ENCODE assay signal across 21 cellular contexts in the genomic region with DNA sequence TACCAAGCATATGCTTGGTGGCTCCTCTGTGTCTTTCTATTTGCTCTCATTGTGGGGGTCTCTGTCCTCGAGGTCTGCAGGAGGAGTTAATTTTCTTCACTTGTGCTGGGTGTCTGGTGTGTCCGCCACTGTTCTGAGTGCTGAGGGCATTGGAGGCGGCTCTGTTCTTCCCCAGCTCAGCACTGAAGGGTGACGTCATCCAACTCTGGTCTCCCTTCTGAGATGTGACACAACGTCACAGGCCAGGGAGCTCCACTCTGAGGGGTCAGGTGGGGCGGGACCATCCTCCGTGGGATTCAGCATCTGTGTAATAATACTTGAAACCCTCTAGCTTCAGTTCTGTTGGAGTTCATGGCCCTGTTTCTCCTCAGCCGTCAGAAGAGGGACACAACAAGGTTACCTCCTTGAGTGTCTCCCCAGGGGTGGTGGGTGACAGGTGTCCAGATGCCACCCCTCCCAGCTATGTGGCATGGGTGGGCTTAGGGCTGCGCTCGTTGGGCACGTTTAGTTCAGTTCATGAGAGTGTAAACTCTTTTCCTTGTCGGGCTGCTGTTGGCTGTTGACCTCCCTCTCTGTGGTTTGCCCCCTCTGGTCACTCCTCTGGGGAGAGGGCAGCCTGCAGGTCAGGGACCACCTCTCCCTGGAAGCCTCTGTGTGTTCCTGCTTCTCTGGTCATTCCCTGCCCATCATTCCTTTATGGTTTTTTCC. TPM values are rescaled to one million over a fixed set of nuclear protein-coding genes. Genes with fewer than 3 reads are reported as not detected.
DNase-seq lines count a peak whose midpoint lies in the region; ATAC-seq and TF ChIP-seq lines count a peak whose summit lies in the region.
"Had no signal": no experiment of that assay in that cellular context is flagged by ENCODE, and none has a peak within 500 bp of the region (broad histone marks: within the 10 kb centered on the region; RNA-seq: fewer than 3 reads in every experiment).

No MANE protein-coding gene starts in this region.

- no peak overlapping the region for H3K4me3 Mint-ChIP-seq in activated naive CD4-positive, alpha-beta T cell treated with anti-CD3 and anti-CD28 coated beads, Interleukin-2, amount 10 ng/mL, durations not matched to agents 7 days and 5 days
- no peak overlapping the region for H3K4me3 Mint-ChIP-seq in activated B cell treated with CpG ODN at 0.5 μM for 24 hours
- H3K4me3 Mint-ChIP-seq: activated CD4-positive, alpha-beta memory T cell treated with anti-CD3 and anti-CD28 coated beads for 36 hours had no signal

- CTCF ChIA-PET in activated naive CD4-positive, alpha-beta T cell treated with anti-CD3 and anti-CD28 coated beads, Interleukin-2, amount 10 ng/mL, durations not matched to agents 7 days and 5 days (lab: Charles Lee) = interaction anchor here (0.9 to 3.6 kb wide), 2 partner anchors 38 to 288 kb away, joined by 4 to 34 read pairs; no protein-coding TSS in a partner anchor
- CTCF ChIA-PET in activated B cell treated with CpG ODN at 0.5 μM for 24 hours (lab: Charles Lee) = interaction anchor here (0.9 kb wide), 1 partner anchor 31 kb away, joined by 3 read pairs; no protein-coding TSS in a partner anchor

- intact Hi-C loops in activated B cell treated with CpG ODN at 0.5 μM for 24 hours (cut with micrococcal nuclease) = loop anchor here (5.0 kb wide), 2 partner anchors 1226 to 1761 kb away; a partner anchor contains a TSS
- intact Hi-C loops in lower lobe of right lung (cut with DNase I) = no loop called here

- ATAC-seq in activated B cell treated with CpG ODN at 0.5 μM for 24 hours (ENCODE audit: low read depth) (no peak), lower lobe of right lung (no peak), GM21717 (IDR thresholded peaks at IDR 0.05; ENCODE audit: unreplicated experiment) (no peak)
- ATAC-seq: body of pancreas; effector memory CD8-positive, alpha-beta T cell; sciatic nerve had no signal

- H3K27me3 ChIP-seq in lower lobe of right lung (ENCODE audit: low read depth) (no peaks in the 10 kb centered on the region), skeletal muscle tissue (ENCODE audit: control insufficient read depth in 3 of 3, insufficient read depth in 3 of 3, low read length in 3 of 3) (no peaks in the 10 kb centered on the region)
- H3K27me3 ChIP-seq: BLaER1, body of pancreas, esophagus muscularis mucosa, uterus had no signal

- peak overlapping the region in 2 of 3 donors; percentile 3 to 35 for H3K9ac ChIP-seq in skeletal muscle tissue (ENCODE audit: low read depth in 1 of 3, low read length in 3 of 3)
- H3K9ac ChIP-seq: BLaER1 had no signal

- H3K4me1 ChIP-seq in lower lobe of right lung (peaks cover 31% of the 10 kb centered on the region), skeletal muscle tissue (ENCODE audit: control insufficient read depth in 3 of 3, insufficient read depth in 3 of 3, low read length in 3 of 3) (peaks cover 18 to 41% (median 36%) of the 10 kb centered on the region in 3 donors)

- H3K4me3 ChIP-seq in lower lobe of right lung (no peak overlapping the region), skeletal muscle tissue (ENCODE audit: low read length in 3 of 3) (no peak overlapping the region)
- H3K4me3 ChIP-seq: BLaER1, body of pancreas, esophagus muscularis mucosa, uterus had no signal

- H3K27ac Mint-ChIP-seq in activated naive CD4-positive, alpha-beta T cell treated with anti-CD3 and anti-CD28 coated beads, Interleukin-2, amount 10 ng/mL, durations not matched to agents 7 days and 5 days = peak overlapping the region; percentile 38
- H3K27ac Mint-ChIP-seq in activated B cell treated with CpG ODN at 0.5 μM for 24 hours = peak overlapping the region; percentile 27

- H3K9me3 ChIP-seq in lower lobe of right lung = no peaks in the 10 kb centered on the region
- no peaks in the 10 kb centered on the region for H3K9me3 ChIP-seq in skeletal muscle tissue (ENCODE audit: control insufficient read depth in 3 of 3, low read length in 3 of 3)
- H3K9me3 ChIP-seq: BLaER1, body of pancreas, esophagus muscularis mucosa, uterus had no signal

- no peaks in the 10 kb centered on the region for H3K9me3 Mint-ChIP-seq in activated naive CD4-positive, alpha-beta T cell treated with anti-CD3 and anti-CD28 coated beads, Interleukin-2, amount 10 ng/mL, durations not matched to agents 7 days and 5 days
- H3K9me3 Mint-ChIP-seq in activated B cell treated with CpG ODN at 0.5 μM for 24 hours = no peaks in the 10 kb centered on the region
- H3K9me3 Mint-ChIP-seq: activated CD4-positive, alpha-beta memory T cell treated with anti-CD3 and anti-CD28 coated beads for 36 hours; effector memory CD8-positive, alpha-beta T cell had no signal

- H3K36me3 Mint-ChIP-seq in activated naive CD4-positive, alpha-beta T cell treated with anti-CD3 and anti-CD28 coated beads, Interleukin-2, amount 10 ng/mL, durations not matched to agents 7 days and 5 days = peaks cover 3% of the 10 kb centered on the region
- H3K36me3 Mint-ChIP-seq in activated B cell treated with CpG ODN at 0.5 μM for 24 hours (ENCODE audit: low read depth) = peaks cover 11% of the 10 kb centered on the region
- H3K36me3 Mint-ChIP-seq: activated CD4-positive, alpha-beta memory T cell treated with anti-CD3 and anti-CD28 coated beads for 36 hours had no signal

- TF ChIP-seq CTCF in activated B cell treated with CpG ODN at 0.5 μM for 24 hours (IDR thresholded peaks at IDR 0.05) (no peak), lower lobe of right lung (IDR thresholded peaks at IDR 0.05) (no peak)

- H3K27ac ChIP-seq in lower lobe of right lung (no peak overlapping the region), skeletal muscle tissue (ENCODE audit: low read depth, low read length) (no peak overlapping the region)
- H3K27ac ChIP-seq: BLaER1, body of pancreas, uterus had no signal

- peaks cover 7% of the 10 kb centered on the region for H3K36me3 ChIP-seq in lower lobe of right lung
- H3K36me3 ChIP-seq in skeletal muscle tissue (ENCODE audit: control insufficient read depth in 3 of 3, insufficient read depth in 3 of 3, low read length in 3 of 3) = no peaks in the 10 kb centered on the region
- H3K36me3 ChIP-seq: BLaER1, uterus had no signal

- POLR2A ChIA-PET in activated B cell treated with CpG ODN at 0.5 μM for 24 hours (lab: Charles Lee) = interaction anchor here (1.1 to 6.0 kb wide), 3 partner anchors 8 to 238 kb away, joined by 8 to 134 read pairs (median 11); a partner anchor contains a TSS

- H3K27me3 Mint-ChIP-seq in activated naive CD4-positive, alpha-beta T cell treated with anti-CD3 and anti-CD28 coated beads, Interleukin-2, amount 10 ng/mL, durations not matched to agents 7 days and 5 days = no peaks in the 10 kb centered on the region
- H3K27me3 Mint-ChIP-seq in activated B cell treated with CpG ODN at 0.5 μM for 24 hours = no peaks in the 10 kb centered on the region
- H3K27me3 Mint-ChIP-seq: activated CD4-positive, alpha-beta memory T cell treated with anti-CD3 and anti-CD28 coated beads for 36 hours; effector memory CD8-positive, alpha-beta T cell had no signal

- DNase-seq in activated naive CD4-positive, alpha-beta T cell treated with anti-CD3 and anti-CD28 coated beads, Interleukin-2, amount 10 ng/mL, durations not matched to agents 7 days and 5 days = no peak
- no peak for DNase-seq in activated naive CD4-positive, alpha-beta T cell (lab: John Stamatoyannopoulos, UW)
- DNase-seq in activated B cell treated with CpG ODN at 0.5 μM for 24 hours (no peak), lower lobe of right lung (peak; percentile 32), NCI-H146 treated with DMSO at 0.1 percent for 48 hours (lab: John Stamatoyannopoulos, UW; ENCODE audit: unreplicated experiment) (no peak), OCI-M1 (lab: John Stamatoyannopoulos, UW) (no peak)
- DNase-seq: activated CD4-positive, alpha-beta memory T cell treated with anti-CD3 and anti-CD28 coated beads for 36 hours; activated naive CD4-positive, alpha-beta T cell treated with anti-CD3 and anti-CD28 coated beads, Interleukin-2, amount 50 U/mL, for 16 hours; activated T-cell treated with anti-CD3 and anti-CD28 coated beads for 4 hours; body of pancreas; effector memory CD8-positive, alpha-beta T cell; kidney glomerular epithelial cell; NCI-H1417 treated with DMSO at 0.1 percent for 48 hours; NCI-H524 treated with DMSO at 0.1 percent for 48 hours; T-helper 2 cell; uterus had no signal

- H3K4me1 Mint-ChIP-seq in activated naive CD4-positive, alpha-beta T cell treated with anti-CD3 and anti-CD28 coated beads, Interleukin-2, amount 10 ng/mL, durations not matched to agents 7 days and 5 days = peaks cover 30% of the 10 kb centered on the region
- peaks cover 32% of the 10 kb centered on the region for H3K4me1 Mint-ChIP-seq in activated B cell treated with CpG ODN at 0.5 μM for 24 hours

RNA-seq across cellular contexts. Expression of a gene that starts 3.1 kb away (rescaled TPM):
- total RNA-seq in activated B cell treated with CpG ODN at 0.5 μM for 24 hours = 10.8 and 14.5 TPM in 2 replicates
- total RNA-seq in lower lobe of right lung = 10.7 TPM
- total RNA-seq in skeletal muscle tissue = 3.1 TPM

RNA-seq across cellular contexts. Expression of a gene that starts 19.0 kb away (rescaled TPM):
- total RNA-seq in activated B cell treated with CpG ODN at 0.5 μM for 24 hours (0.24 and 0.35 TPM in 2 replicates), lower lobe of right lung (6.0 TPM), skeletal muscle tissue (1.6 TPM)

RNA-seq across cellular contexts. Expression of a gene that starts 28.6 kb away (rescaled TPM):
- 104 and 119 TPM in 2 replicates for total RNA-seq in activated B cell treated with CpG ODN at 0.5 μM for 24 hours
- 192 TPM for total RNA-seq in lower lobe of right lung
- total RNA-seq in skeletal muscle tissue = 165 TPM

RNA-seq across cellular contexts. Expression of a gene that starts 39.1 kb away (rescaled TPM):
- 16.1 and 19.8 TPM in 2 replicates for total RNA-seq in activated B cell treated with CpG ODN at 0.5 μM for 24 hours
- total RNA-seq in lower lobe of right lung = 35.6 TPM
- total RNA-seq in skeletal muscle tissue = 460 TPM

RNA-seq across cellular contexts. Expression of a gene that starts 59.6 kb away (rescaled TPM):
- 34.0 and 34.3 TPM in 2 replicates for total RNA-seq in activated B cell treated with CpG ODN at 0.5 μM for 24 hours
- total RNA-seq in lower lobe of right lung = 43.6 TPM
- 38.1 TPM for total RNA-seq in skeletal muscle tissue
